12 cellular contexts compared by ENCODE assay signal in genomic region chr11:8533332-8533731, GRCh38.
A peak's percentile ranks its signal among the peaks of the same experiment; 100 is the strongest.
DNase-seq lines count a peak whose midpoint lies in the region; ATAC-seq, FAIRE-seq and TF ChIP-seq lines count a peak whose summit lies in the region.
"Had no signal": no experiment of that assay in that cellular context is flagged by ENCODE, and none has a peak within 500 bp of the region (broad histone marks: within the 10 kb centered on the region; RNA-seq: fewer than 3 reads in every experiment).

No MANE protein-coding gene starts in this region.

- no peaks in the 10 kb centered on the region; the same call in 1 of the 2 replicates for H3K23me2 ChIP-seq in H1 (ENCODE audit: low read depth, low read length)

- H2AFZ ChIP-seq in H1 (ENCODE audit: low read length) (no peak overlapping the region), hepatocyte (no peak overlapping the region)

- no peak overlapping the region for H2BK20ac ChIP-seq in H1 (ENCODE audit: low read length)

- no peak overlapping the region for H4K8ac ChIP-seq in H1 (ENCODE audit: extremely low read depth, insufficient read depth, low read length)

- H4K5ac ChIP-seq in H1 (ENCODE audit: insufficient read length, low read depth, low read length) = no peak overlapping the region

- H3K9me3 ChIP-seq in H1 (ENCODE audit: insufficient read depth in 2 of 2, low read depth in 1 of 2, low read length in 1 of 2) = no peaks in the 10 kb centered on the region
- H3K9me3 ChIP-seq in hepatocyte (ENCODE audit: low read depth) = no peaks in the 10 kb centered on the region
- H3K9me3 ChIP-seq: adrenal gland, tibial artery had no signal

- no peak for TF ChIP-seq POLR2A in H1 (IDR thresholded peaks at IDR 0.05; ENCODE audit: control extremely low read depth in 1 of 2, low read depth in 2 of 2, low read length in 2 of 2)

- H4K91ac ChIP-seq in H1 (replicated peaks; ENCODE audit: insufficient read length, low read length) = no peak overlapping the region

- H3K9me2 ChIP-seq in hepatocyte (replicated peaks; ENCODE audit: insufficient read depth) = no peaks in the 10 kb centered on the region

- CTCF ChIA-PET in H1 (lab: Charles Lee; ENCODE audit: partially characterized antibody) = no interaction called here

- H2BK12ac ChIP-seq in H1 (ENCODE audit: low read depth, low read length) = no peak overlapping the region

- no peak overlapping the region for H3K56ac ChIP-seq in H1 (replicated peaks; ENCODE audit: insufficient read length, low read depth, low read length)

- H3K4ac ChIP-seq in H1 (replicated peaks; ENCODE audit: insufficient read length, low read depth, low read length) = no peak overlapping the region

- ATAC-seq in HG03159 (IDR thresholded peaks at IDR 0.05; ENCODE audit: unreplicated experiment) = peak; percentile 64

- H3K27me3 ChIP-seq in H1 (replicated peaks in 1 of 4; ENCODE audit: control insufficient read depth in 3 of 4, extremely low read depth in 1 of 4, insufficient read depth in 3 of 4, low read length in 3 of 4) (no peaks in the 10 kb centered on the region), hepatocyte (no peaks in the 10 kb centered on the region)
- H3K27me3 ChIP-seq: adrenal gland had no signal

- no peak for TF ChIP-seq EP300 in H1 (IDR thresholded peaks at IDR 0.05; ENCODE audit: borderline replicate concordance in 1 of 2, low read depth in 2 of 2, low read length in 2 of 2)

- DNase-seq in GM20000 (ENCODE audit: low spot score) (peak; percentile 51), H1 (ENCODE audit: low read depth in 1 of 2, low spot score in 2 of 2) (no peak), superior temporal gyrus (ENCODE audit: extremely low spot score) (no peak), NOMO-1 (lab: John Stamatoyannopoulos, UW; ENCODE audit: unreplicated experiment in 2 of 2) (no peak), hepatocyte (ENCODE audit: low spot score) (no peak), islet precursor cell (no peak)
- DNase-seq: adrenal gland, IMR-90, tibial artery had no signal

- no peaks in the 10 kb centered on the region for H3K79me2 ChIP-seq in H1 (ENCODE audit: control insufficient read depth in 1 of 2, insufficient read depth in 2 of 2, low read length in 2 of 2)
- no peaks in the 10 kb centered on the region for H3K79me2 ChIP-seq in hepatocyte

- H3K4me2 ChIP-seq in H1 (ENCODE audit: insufficient read depth in 1 of 2, low read depth in 2 of 2, low read length in 2 of 2) = no peak overlapping the region
- H3K4me2 ChIP-seq in hepatocyte = no peak overlapping the region

- no peak overlapping the region for H2BK120ac ChIP-seq in H1 (replicated peaks; ENCODE audit: low read depth, low read length)

- no peak overlapping the region for H3K27ac ChIP-seq in H1 (ENCODE audit: low read depth, low read length)
- no peak overlapping the region for H3K27ac ChIP-seq in hepatocyte
- H3K27ac ChIP-seq: adrenal gland, skin epidermis, tibial artery had no signal

- no peak overlapping the region for H3K14ac ChIP-seq in H1 (ENCODE audit: insufficient read length)

- 88% methylated on average over 4 of the region's 4 CpGs; no CpG with 5 or more reads in 1 of the 2 experiments for WGBS in H1 (ENCODE audit: extremely low coverage in 1 of 2, insufficient coverage in 1 of 2, insufficient read length in 1 of 2, insufficient replicate concordance in 2 of 2, low coverage in 1 of 2, low lambda C conversion rate in 2 of 2, missing lambda C conversion rate in 1 of 2), 2 experiments
- 86% methylated on average over 4 of the region's 4 CpGs for WGBS in hepatocyte (ENCODE audit: low lambda C conversion rate, missing lambda C conversion rate)

- H2BK5ac ChIP-seq in H1 (ENCODE audit: low read depth, low read length) = no peak overlapping the region

- peaks cover 0 to 3% of the 10 kb centered on the region in 2 experiments for H4K20me1 ChIP-seq in H1 (replicated peaks in 1 of 2; ENCODE audit: control insufficient read depth in 1 of 2, insufficient read depth in 2 of 2, low read length in 2 of 2)
- H4K20me1 ChIP-seq in hepatocyte (ENCODE audit: insufficient read depth, poor library complexity, severe bottlenecking) = no peaks in the 10 kb centered on the region

- H2BK15ac ChIP-seq in H1 (ENCODE audit: low read length) = no peak overlapping the region

- TF ChIP-seq RAD21 in H1 (IDR thresholded peaks at IDR 0.05 in 1 of 2, conservative IDR thresholded peaks at IDR 0.05 in 1 of 2; ENCODE audit: low read depth in 2 of 2, low read length in 2 of 2) = peak; percentile 4 to 38; a peak in 2 of 4 replicates

- H3K36me3 ChIP-seq in H1 (ENCODE audit: control insufficient read depth in 2 of 4, insufficient read depth in 4 of 4, low read length in 3 of 4) (no peaks in the 10 kb centered on the region), hepatocyte (replicated peaks; ENCODE audit: insufficient read depth, low read depth) (no peaks in the 10 kb centered on the region)
- H3K36me3 ChIP-seq: adrenal gland, tibial artery had no signal

- H3K4me3 ChIP-seq in H1 (ENCODE audit: extremely low read depth in 1 of 4, insufficient read depth in 2 of 4, low read depth in 3 of 4, low read length in 4 of 4) = no peak overlapping the region
- no peak overlapping the region for H3K4me3 ChIP-seq in hepatocyte
- H3K4me3 ChIP-seq: adrenal gland, skin epidermis, tibial artery had no signal

- POLR2A ChIA-PET in H1 (lab: Charles Lee; ENCODE audit: partially characterized antibody) = no interaction called here

- no peak overlapping the region for H3K23ac ChIP-seq in H1 (ENCODE audit: insufficient read length)

- peak; percentile 40 for TF ChIP-seq CTCF in GM12873 (IDR thresholded peaks at IDR 0.05; ENCODE audit: insufficient read depth, low read depth, low read length, missing control alignments)
- no peak for TF ChIP-seq CTCF in GM20000 (IDR thresholded peaks at IDR 0.05; ENCODE audit: extremely low read depth, missing control alignments)
- 0 out of 4 replicates have a peak, but pooled peaks of 1 of the 3 experiments have one; percentile 7 for TF ChIP-seq CTCF in H1 (IDR thresholded peaks at IDR 0.05; ENCODE audit: control extremely low read depth in 1 of 3, insufficient read depth in 1 of 3, low read depth in 1 of 3, low read length in 3 of 3)
- TF ChIP-seq CTCF in hepatocyte (IDR thresholded peaks at IDR 0.05; ENCODE audit: poor library complexity) = no peak

- H2AK5ac ChIP-seq in H1 (ENCODE audit: low read depth, low read length) = no peak overlapping the region

- no peak for FAIRE-seq in H1 (lab: Jason Lieb, UNC)

- H3K9ac ChIP-seq in H1 (replicated peaks in 1 of 4; ENCODE audit: extremely low read depth in 1 of 4, low read depth in 3 of 4, low read length in 3 of 4) = no peak overlapping the region

- 0 out of 2 replicates have a peak, but pooled peaks cover 2% of the 10 kb centered on the region for H3K79me1 ChIP-seq in H1 (ENCODE audit: low read depth, low read length)

- H3K4me1 ChIP-seq in H1 (replicated peaks in 1 of 4; ENCODE audit: control insufficient read depth in 3 of 4, insufficient read depth in 4 of 4, low read length in 3 of 4) = peaks cover 0 to 3% (median 0%) of the 10 kb centered on the region in 4 experiments; a peak in 2 of 7 replicates
- H3K4me1 ChIP-seq in hepatocyte (ENCODE audit: insufficient read depth) = no peaks in the 10 kb centered on the region
- H3K4me1 ChIP-seq: adrenal gland, tibial artery had no signal

- no peak overlapping the region for H3K18ac ChIP-seq in H1 (ENCODE audit: extremely low read depth, low read length)

TF ChIP-seq in H1, 55 proteins besides CTCF, POLR2A, EP300 and RAD21:
- no peak for TF ChIP-seq POU5F1 (IDR thresholded peaks at IDR 0.05; ENCODE audit: low read depth, low read length)
- TF ChIP-seq CBX8 (IDR thresholded peaks at IDR 0.05; ENCODE audit: borderline replicate concordance, low read depth, low read length) = no peak
- no peak for TF ChIP-seq POLR2AphosphoS5 (IDR thresholded peaks at IDR 0.05; ENCODE audit: low read depth, low read length)
- TF ChIP-seq, protein P1, sequence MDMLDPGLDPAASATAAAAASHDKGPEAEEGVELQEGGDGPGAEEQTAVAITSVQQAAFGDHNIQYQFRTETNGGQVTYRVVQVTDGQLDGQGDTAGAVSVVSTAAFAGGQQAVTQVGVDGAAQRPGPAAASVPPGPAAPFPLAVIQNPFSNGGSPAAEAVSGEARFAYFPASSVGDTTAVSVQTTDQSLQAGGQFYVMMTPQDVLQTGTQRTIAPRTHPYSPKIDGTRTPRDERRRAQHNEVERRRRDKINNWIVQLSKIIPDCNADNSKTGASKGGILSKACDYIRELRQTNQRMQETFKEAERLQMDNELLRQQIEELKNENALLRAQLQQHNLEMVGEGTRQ (IDR thresholded peaks at IDR 0.05; ENCODE audit: low read length) = no peak
- no peak for TF ChIP-seq ATF3 (IDR thresholded peaks at IDR 0.05; ENCODE audit: insufficient read depth, low read depth, low read length)
- no peak for TF ChIP-seq NANOG (IDR thresholded peaks at IDR 0.05; ENCODE audit: insufficient read depth, low read depth, low read length, poor library complexity, severe bottlenecking)
- TF ChIP-seq KDM4A (IDR thresholded peaks at IDR 0.05; ENCODE audit: low read depth, low read length, severe bottlenecking) = no peak
- TF ChIP-seq RFX5 (IDR thresholded peaks at IDR 0.05; ENCODE audit: borderline replicate concordance, low read depth, low read length) = no peak
- TF ChIP-seq SP1 (IDR thresholded peaks at IDR 0.05; ENCODE audit: low read depth, low read length) = no peak
- no peak for TF ChIP-seq TBP (IDR thresholded peaks at IDR 0.05; ENCODE audit: low read depth, low read length)
- no peak for TF ChIP-seq ZNF274 (IDR thresholded peaks at IDR 0.05; ENCODE audit: borderline replicate concordance, extremely low read depth, low read length)
- no peak for TF ChIP-seq TAF1 (IDR thresholded peaks at IDR 0.05; ENCODE audit: low read depth, low read length)
